In genomic region chr17:65813306-65813705, GRCh38 we compare ENCODE assay signal across 17 cellular contexts.
A peak's percentile ranks its signal among the peaks of the same experiment; 100 is the strongest.
DNase-seq lines count a peak whose midpoint lies in the region; ATAC-seq and TF ChIP-seq lines count a peak whose summit lies in the region.
"Had no signal": no experiment of that assay in that cellular context is flagged by ENCODE, and none has a peak within 500 bp of the region (broad histone marks: within the 10 kb centered on the region; RNA-seq: fewer than 3 reads in every experiment).

No MANE protein-coding gene starts in this region.

- no peaks in the 10 kb centered on the region for H3K4me1 ChIP-seq in mesendoderm (ENCODE audit: control insufficient read depth, low read depth, low read length)

- no peak overlapping the region for H4K5ac ChIP-seq in mesendoderm (ENCODE audit: low read length)

- no peak overlapping the region for H3K23ac ChIP-seq in mesendoderm (ENCODE audit: low read length)

- H3K18ac ChIP-seq in mesendoderm (ENCODE audit: low read length) = no peak overlapping the region

- H3K4ac ChIP-seq in mesendoderm (ENCODE audit: low read depth, low read length) = no peak overlapping the region

- no peaks in the 10 kb centered on the region for H3K79me2 ChIP-seq in mesendoderm (ENCODE audit: control insufficient read depth, insufficient read depth, low read length)

- no peaks in the 10 kb centered on the region for H3K27me3 ChIP-seq in mesendoderm (ENCODE audit: insufficient read depth, low read length, poor library complexity)

- no peak overlapping the region for H3K4me2 ChIP-seq in mesendoderm (ENCODE audit: low read length)
- H3K4me2 ChIP-seq: GM23338 had no signal

- H4K8ac ChIP-seq in mesendoderm (ENCODE audit: low read depth, low read length) = no peak overlapping the region

- no peak overlapping the region for H2BK5ac ChIP-seq in mesendoderm (ENCODE audit: low read length)

- TF ChIP-seq CTCF in AG10803 (conservative IDR thresholded peaks at IDR 0.05; ENCODE audit: low read length) (no peak), GM20000 (IDR thresholded peaks at IDR 0.05; ENCODE audit: extremely low read depth, missing control alignments) (no peak)

- no peak overlapping the region for H2AK5ac ChIP-seq in mesendoderm (ENCODE audit: low read length)

- no peak overlapping the region for H3K27ac ChIP-seq in mesendoderm (ENCODE audit: low read depth, low read length)

- H2BK120ac ChIP-seq in mesendoderm (ENCODE audit: low read depth, low read length) = no peak overlapping the region

- in situ Hi-C loops in KBM-7 (cut with MboI; ENCODE audit: low pct_unique_long_range_greater_than_20kb, low sequenced_read_pairs) = no loop called here

- no CpG with 5 or more reads among the region's 3 CpGs for WGBS in mesendoderm (ENCODE audit: extremely low coverage, insufficient coverage, low lambda C conversion rate)

- H3K9ac ChIP-seq in mesendoderm (ENCODE audit: low read length) = no peak overlapping the region

- no peak overlapping the region for H2BK15ac ChIP-seq in mesendoderm (replicated peaks; ENCODE audit: low read depth)

- no peak for ATAC-seq in HG03521 (IDR thresholded peaks at IDR 0.05; ENCODE audit: unreplicated experiment)
- ATAC-seq: GM23338, HepG2 had no signal

- no peak overlapping the region for H3K56ac ChIP-seq in mesendoderm (ENCODE audit: low read length)

- no peaks in the 10 kb centered on the region for H3K36me3 ChIP-seq in mesendoderm (ENCODE audit: control insufficient read depth, insufficient read depth, low read length)

- DNase-seq in AG10803 (ENCODE audit: low read depth) (peak; percentile 79), GM03348 (ENCODE audit: low spot score) (peak; percentile 11), amniotic epithelial cell (ENCODE audit: low read depth) (peak; percentile 33), mesendoderm (peak; percentile 48), GM20000 (ENCODE audit: low spot score) (no peak), KBM-7 (no peak)
- DNase-seq: C1 segment of cervical spinal cord; Calu3; CD4-positive, alpha-beta T cell; DMS 273 treated with DMSO at 0.1 percent for 48 hours; DMS79; EL; H7; Karpas-422 had no signal

- H3K79me1 ChIP-seq in mesendoderm (ENCODE audit: low read length) = no peaks in the 10 kb centered on the region

- H3K4me3 ChIP-seq in AG10803 (ENCODE audit: low read length) (no peak overlapping the region), mesendoderm (ENCODE audit: low read length) (no peak overlapping the region)
- H3K4me3 ChIP-seq: GM23338 had no signal

Comparison
In these comparisons a context has a peak if more than half of its experiments do, and no peak if none do; other contexts are left out.
1. DNase-seq: peak in AG10803 (single experiment), GM03348 (single experiment), amniotic epithelial cell (single experiment) and mesendoderm (single experiment); none in GM20000 (single experiment) and KBM-7 (single experiment).